Comparison of ENCODE assay signal across 8 cellular contexts in the genomic region with DNA sequence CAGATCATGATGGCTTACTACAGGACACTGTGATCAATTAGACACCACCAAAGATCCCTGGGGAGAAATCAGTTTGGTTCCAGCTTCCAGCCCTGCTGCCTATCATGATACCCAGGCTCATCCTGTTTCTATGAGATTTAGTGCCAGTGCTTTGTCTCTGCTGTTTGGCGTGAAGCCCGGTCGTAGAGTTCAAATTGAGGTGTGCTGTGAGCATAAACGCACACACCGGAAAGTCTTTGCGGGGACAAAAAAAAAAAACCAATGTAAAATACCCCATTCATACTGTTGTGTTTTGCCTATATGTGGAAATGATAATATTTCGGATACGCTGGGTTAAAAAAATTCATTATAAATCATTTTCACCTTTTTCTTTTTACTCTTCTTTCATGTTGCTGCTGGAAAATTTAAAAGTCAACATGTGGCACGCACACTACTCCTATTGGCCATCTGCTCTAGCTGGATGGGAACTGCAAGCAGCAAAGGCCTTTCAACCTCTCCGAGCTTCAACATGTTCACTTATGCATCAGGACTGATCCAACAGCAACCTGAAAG. TPM values are rescaled to one million over a fixed set of nuclear protein-coding genes. Genes with fewer than 3 reads are reported as not detected.
A peak's percentile ranks its signal among the peaks of the same experiment; 100 is the strongest.
DNase-seq lines count a peak whose midpoint lies in the region; ATAC-seq and TF ChIP-seq lines count a peak whose summit lies in the region.

No MANE protein-coding gene starts in this region.

- no peak for TF ChIP-seq CTCF in osteocyte (IDR thresholded peaks at IDR 0.05)

- no peaks in the 10 kb centered on the region for H3K27me3 Mint-ChIP-seq in osteocyte (ENCODE audit: unreplicated experiment)

- H3K4me3 ChIP-seq in endocrine pancreas (ENCODE audit: control insufficient read depth, insufficient read depth, low read length) = peak overlapping the region; percentile 53

- peaks cover 5% of the 10 kb centered on the region for H3K36me3 Mint-ChIP-seq in osteocyte (ENCODE audit: unreplicated experiment)

- no peaks in the 10 kb centered on the region for H3K9me3 Mint-ChIP-seq in osteocyte (ENCODE audit: unreplicated experiment)

- H3K36me3 ChIP-seq in endocrine pancreas (ENCODE audit: control insufficient read depth, insufficient read depth, low read length) = peaks cover 3% of the 10 kb centered on the region

- H3K4me1 ChIP-seq in endocrine pancreas (ENCODE audit: control insufficient read depth, insufficient read depth, low read length) = no peaks in the 10 kb centered on the region

- H3K4me3 Mint-ChIP-seq in osteocyte (ENCODE audit: unreplicated experiment) = peak overlapping the region; percentile 86

- ATAC-seq in GM21528 (IDR thresholded peaks at IDR 0.05; ENCODE audit: low FRiP score, unreplicated experiment) = no peak

- no peak overlapping the region for H3K9ac ChIP-seq in endocrine pancreas (ENCODE audit: control insufficient read depth, insufficient read depth, low read length)

- no peaks in the 10 kb centered on the region for H3K9me3 ChIP-seq in endocrine pancreas (ENCODE audit: control insufficient read depth, low read length)

- peak; percentile 1 for DNase-seq in NCI-H446 treated with DMSO at 0.1 percent for 48 hours (lab: John Stamatoyannopoulos, UW)
- no peak for DNase-seq in NCI-H446 (lab: John Stamatoyannopoulos, UW)
- DNase-seq in OCI-M1 (lab: John Stamatoyannopoulos, UW) = peak; percentile 57
- DNase-seq in osteocyte (ENCODE audit: extremely low spot score, unreplicated experiment) = no peak
- no peak for DNase-seq in germinal center (ENCODE audit: low spot score)
- no peak for DNase-seq in D341Med (ENCODE audit: low spot score)

- peak overlapping the region; percentile 83 for H3K27ac Mint-ChIP-seq in osteocyte (ENCODE audit: unreplicated experiment)

- peaks cover 10% of the 10 kb centered on the region for H3K4me1 Mint-ChIP-seq in osteocyte (ENCODE audit: unreplicated experiment)

- no peaks in the 10 kb centered on the region for H3K27me3 ChIP-seq in endocrine pancreas (ENCODE audit: control insufficient read depth, insufficient read depth, low read length)

RNA-seq across cellular contexts. Expression of gene DKC1, which starts 0.6 kb away (rescaled TPM):
- total RNA-seq in osteocyte = 37.5 and 39.9 TPM in 2 replicates

RNA-seq across cellular contexts. Expression of gene GAB3, which starts 11.2 kb away (rescaled TPM):
- total RNA-seq in osteocyte = 0.78 and 1.1 TPM in 2 replicates

RNA-seq across cellular contexts. Expression of gene MPP1, which starts 43.2 kb away (rescaled TPM):
- total RNA-seq in osteocyte = 10.6 and 11.2 TPM in 2 replicates

Comparison
In these comparisons a context has a peak if more than half of its experiments do, and no peak if none do; other contexts are left out.
1. DNase-seq: peak in NCI-H446 treated with DMSO at 0.1 percent for 48 hours (single experiment) and OCI-M1 (single experiment); none in NCI-H446 (0 of 2), osteocyte (single experiment), germinal center (single experiment) and D341Med (single experiment).